ENCODE assay signal across 19 cellular contexts in the genomic region with DNA sequence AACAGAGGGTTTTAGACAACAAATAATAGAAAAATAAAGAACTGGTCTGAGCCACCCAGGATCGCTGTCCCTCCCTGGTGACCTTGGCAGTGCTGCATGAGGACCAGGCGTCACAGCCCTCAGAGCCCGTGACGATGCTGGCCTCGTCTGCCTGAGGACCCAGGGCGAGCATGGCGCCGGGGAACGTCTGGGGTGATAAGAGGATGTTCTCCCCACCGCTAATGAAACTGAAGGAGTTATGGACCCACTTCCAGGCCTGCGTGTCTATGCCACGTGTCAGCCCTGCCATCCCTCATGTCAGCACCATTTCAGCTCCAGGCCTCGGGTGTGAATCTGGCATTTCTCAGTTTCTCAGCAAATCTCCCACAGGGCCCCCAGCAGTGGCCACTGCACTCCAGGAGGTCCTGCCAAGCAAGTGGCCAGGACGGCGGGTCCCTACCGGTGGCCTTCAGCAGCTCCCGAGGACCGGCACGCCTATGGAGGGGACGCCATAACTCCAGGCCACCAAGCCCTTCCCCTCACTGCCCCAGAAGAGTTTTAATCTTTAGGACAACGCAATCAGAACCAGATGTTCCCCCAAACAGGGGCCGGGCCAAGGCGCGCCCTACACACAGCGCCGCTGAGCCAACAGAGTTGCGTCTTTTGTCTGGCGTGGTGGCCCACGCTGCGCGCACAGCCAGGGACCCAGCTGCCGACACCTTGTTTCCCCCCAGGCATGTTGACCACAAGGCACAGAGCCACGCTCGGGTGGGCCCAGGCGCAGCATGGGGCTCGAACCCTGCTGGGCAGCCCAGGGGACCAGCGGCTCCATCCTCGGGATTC.
"Had no signal": no experiment of that assay in that cellular context is flagged by ENCODE, and none has a peak within 500 bp of the region (broad histone marks: within the 10 kb centered on the region; RNA-seq: fewer than 3 reads in every experiment).

No MANE protein-coding gene starts in this region.

- H3K79me2 ChIP-seq: hepatocyte had no signal

- H3K27ac ChIP-seq: coronary artery, hepatocyte had no signal

- FAIRE-seq: islet of Langerhans had no signal

- ATAC-seq: esophagus mucosa; stimulated activated memory B cell treated with anti-CD40 and anti-IgM and Interleukin-4, amounts not matched to agents 10 μg/mL and 1 μg/mL and 100 μg/mL, for 72 hours; T-helper 17 cell had no signal

- H3K4me2 ChIP-seq: hepatocyte had no signal

- H3K4me1 Mint-ChIP-seq: activated B cell treated with CpG ODN at 0.5 μM for 24 hours; activated naive CD8-positive, alpha-beta T cell treated with anti-CD3 and anti-CD28 coated beads for 36 hours; central memory CD8-positive, alpha-beta T cell; stimulated activated memory B cell treated with anti-CD40 and anti-IgM and Interleukin-4, amounts not matched to agents 10 μg/mL and 1 μg/mL and 100 μg/mL, for 72 hours; T-helper 17 cell had no signal

- H3K9me3 Mint-ChIP-seq: activated B cell treated with CpG ODN at 0.5 μM for 24 hours; activated CD4-positive, alpha-beta memory T cell treated with anti-CD3 and anti-CD28 coated beads for 36 hours; activated naive CD8-positive, alpha-beta T cell treated with anti-CD3 and anti-CD28 coated beads for 36 hours; activated T-helper 1 cell treated with anti-CD3 and anti-CD28 coated beads, Interleukin-12 subunit alpha, Interleukin-12 subunit beta, Interleukin-2, Interleukin-4 antibody, amounts not matched to agents 30 ng/mL and 10 ng/mL and 1 ng/mL, durations not matched to agents 14 hours and 24 hours and 36 hours; central memory CD8-positive, alpha-beta T cell; neural crest cell; stimulated activated memory B cell treated with anti-CD40 and anti-IgM and Interleukin-4, amounts not matched to agents 10 μg/mL and 1 μg/mL and 100 μg/mL, for 72 hours had no signal

- DNase-seq: activated B cell treated with CpG ODN at 0.5 μM for 24 hours; activated CD4-positive, alpha-beta memory T cell treated with anti-CD3 and anti-CD28 coated beads for 36 hours; activated CD4-positive, alpha-beta T cell treated with anti-CD3 and anti-CD28 coated beads for 4 hours; activated naive CD4-positive, alpha-beta T cell; activated naive CD8-positive, alpha-beta T cell treated with anti-CD3 and anti-CD28 coated beads for 36 hours; activated T-cell treated with anti-CD3 and anti-CD28 coated beads for 4 hours; left cardiac atrium; midbrain; stimulated activated CD4-positive, alpha-beta T cell treated with anti-CD3 and anti-CD28 coated beads, Interleukin-4, amount 100 ng/mL, for 4 hours; T-helper 17 cell had no signal

- H3K4me3 Mint-ChIP-seq: activated B cell treated with CpG ODN at 0.5 μM for 24 hours; activated CD4-positive, alpha-beta memory T cell treated with anti-CD3 and anti-CD28 coated beads for 36 hours; activated naive CD8-positive, alpha-beta T cell treated with anti-CD3 and anti-CD28 coated beads for 36 hours; activated T-helper 1 cell treated with anti-CD3 and anti-CD28 coated beads, Interleukin-12 subunit alpha, Interleukin-12 subunit beta, Interleukin-2, Interleukin-4 antibody, amounts not matched to agents 30 ng/mL and 10 ng/mL and 1 ng/mL, durations not matched to agents 14 hours and 24 hours and 36 hours; central memory CD8-positive, alpha-beta T cell; neural crest cell; stimulated activated memory B cell treated with anti-CD40 and anti-IgM and Interleukin-4, amounts not matched to agents 10 μg/mL and 1 μg/mL and 100 μg/mL, for 72 hours; T-helper 17 cell had no signal

- H3K27ac Mint-ChIP-seq: activated B cell treated with CpG ODN at 0.5 μM for 24 hours; activated CD4-positive, alpha-beta memory T cell treated with anti-CD3 and anti-CD28 coated beads for 36 hours; activated naive CD8-positive, alpha-beta T cell treated with anti-CD3 and anti-CD28 coated beads for 36 hours; activated T-helper 1 cell treated with anti-CD3 and anti-CD28 coated beads, Interleukin-12 subunit alpha, Interleukin-12 subunit beta, Interleukin-2, Interleukin-4 antibody, amounts not matched to agents 30 ng/mL and 10 ng/mL and 1 ng/mL, durations not matched to agents 14 hours and 24 hours and 36 hours; stimulated activated memory B cell treated with anti-CD40 and anti-IgM and Interleukin-4, amounts not matched to agents 10 μg/mL and 1 μg/mL and 100 μg/mL, for 72 hours; T-helper 17 cell had no signal

- H3K36me3 Mint-ChIP-seq: activated CD4-positive, alpha-beta memory T cell treated with anti-CD3 and anti-CD28 coated beads for 36 hours; activated naive CD8-positive, alpha-beta T cell treated with anti-CD3 and anti-CD28 coated beads for 36 hours; brain; stimulated activated memory B cell treated with anti-CD40 and anti-IgM and Interleukin-4, amounts not matched to agents 10 μg/mL and 1 μg/mL and 100 μg/mL, for 72 hours had no signal

- H2AFZ ChIP-seq: hepatocyte had no signal

- H3K4me3 ChIP-seq: coronary artery, hepatocyte had no signal
